1 cellular context compared by ENCODE assay signal in the genomic region with DNA sequence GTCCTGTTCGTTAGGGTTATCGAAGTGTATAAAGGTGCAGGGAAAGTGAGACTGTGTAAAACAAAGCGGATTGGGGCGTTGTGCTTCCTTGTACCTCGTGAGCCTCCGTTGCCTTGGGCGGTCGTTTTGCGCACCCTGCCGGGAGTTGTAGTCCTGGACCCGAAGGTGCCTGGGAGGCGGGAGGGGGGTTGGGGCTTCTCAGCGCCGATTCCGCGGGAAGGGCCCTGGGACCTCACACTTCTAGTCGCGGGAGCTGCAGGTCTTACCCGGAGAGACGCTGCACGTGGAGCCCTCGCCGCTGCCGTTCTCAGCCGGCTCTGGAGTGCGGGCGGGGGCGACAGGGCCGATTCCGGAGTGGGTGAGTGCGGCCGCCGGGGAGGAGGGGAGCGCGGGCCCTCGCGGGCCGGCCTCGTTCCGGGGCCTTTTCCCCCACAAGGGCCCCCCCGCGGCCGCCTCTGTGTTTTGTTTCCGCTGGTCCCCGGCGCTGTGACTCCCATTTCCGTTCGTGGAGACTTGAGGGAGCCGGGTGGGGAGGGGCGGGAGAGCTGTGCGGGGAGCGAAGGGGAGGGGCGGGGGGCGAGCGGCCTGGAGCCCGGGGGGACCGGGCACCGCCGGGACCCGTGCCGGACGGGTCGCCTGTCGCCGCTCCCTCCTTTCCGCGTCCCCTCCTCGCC.
A peak's percentile ranks its signal among the peaks of the same experiment; 100 is the strongest.
TF ChIP-seq lines count a peak whose summit lies in the region.

No MANE protein-coding gene starts in this region.

TF ChIP-seq in K562, 482 proteins besides CTCF, POLR2A, EP300 and RAD21 (continued from another document):
- TF ChIP-seq, protein P1, sequence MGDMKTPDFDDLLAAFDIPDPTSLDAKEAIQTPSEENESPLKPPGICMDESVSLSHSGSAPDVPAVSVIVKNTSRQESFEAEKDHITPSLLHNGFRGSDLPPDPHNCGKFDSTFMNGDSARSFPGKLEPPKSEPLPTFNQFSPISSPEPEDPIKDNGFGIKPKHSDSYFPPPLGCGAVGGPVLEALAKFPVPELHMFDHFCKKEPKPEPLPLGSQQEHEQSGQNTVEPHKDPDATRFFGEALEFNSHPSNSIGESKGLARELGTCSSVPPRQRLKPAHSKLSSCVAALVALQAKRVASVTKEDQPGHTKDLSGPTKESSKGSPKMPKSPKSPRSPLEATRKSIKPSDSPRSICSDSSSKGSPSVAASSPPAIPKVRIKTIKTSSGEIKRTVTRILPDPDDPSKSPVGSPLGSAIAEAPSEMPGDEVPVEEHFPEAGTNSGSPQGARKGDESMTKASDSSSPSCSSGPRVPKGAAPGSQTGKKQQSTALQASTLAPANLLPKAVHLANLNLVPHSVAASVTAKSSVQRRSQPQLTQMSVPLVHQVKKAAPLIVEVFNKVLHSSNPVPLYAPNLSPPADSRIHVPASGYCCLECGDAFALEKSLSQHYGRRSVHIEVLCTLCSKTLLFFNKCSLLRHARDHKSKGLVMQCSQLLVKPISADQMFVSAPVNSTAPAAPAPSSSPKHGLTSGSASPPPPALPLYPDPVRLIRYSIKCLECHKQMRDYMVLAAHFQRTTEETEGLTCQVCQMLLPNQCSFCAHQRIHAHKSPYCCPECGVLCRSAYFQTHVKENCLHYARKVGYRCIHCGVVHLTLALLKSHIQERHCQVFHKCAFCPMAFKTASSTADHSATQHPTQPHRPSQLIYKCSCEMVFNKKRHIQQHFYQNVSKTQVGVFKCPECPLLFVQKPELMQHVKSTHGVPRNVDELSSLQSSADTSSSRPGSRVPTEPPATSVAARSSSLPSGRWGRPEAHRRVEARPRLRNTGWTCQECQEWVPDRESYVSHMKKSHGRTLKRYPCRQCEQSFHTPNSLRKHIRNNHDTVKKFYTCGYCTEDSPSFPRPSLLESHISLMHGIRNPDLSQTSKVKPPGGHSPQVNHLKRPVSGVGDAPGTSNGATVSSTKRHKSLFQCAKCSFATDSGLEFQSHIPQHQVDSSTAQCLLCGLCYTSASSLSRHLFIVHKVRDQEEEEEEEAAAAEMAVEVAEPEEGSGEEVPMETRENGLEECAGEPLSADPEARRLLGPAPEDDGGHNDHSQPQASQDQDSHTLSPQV (IDR thresholded peaks at IDR 0.05), result peak; percentile 39; the same call in 1 of the 2 replicates
- TF ChIP-seq, protein P2, sequence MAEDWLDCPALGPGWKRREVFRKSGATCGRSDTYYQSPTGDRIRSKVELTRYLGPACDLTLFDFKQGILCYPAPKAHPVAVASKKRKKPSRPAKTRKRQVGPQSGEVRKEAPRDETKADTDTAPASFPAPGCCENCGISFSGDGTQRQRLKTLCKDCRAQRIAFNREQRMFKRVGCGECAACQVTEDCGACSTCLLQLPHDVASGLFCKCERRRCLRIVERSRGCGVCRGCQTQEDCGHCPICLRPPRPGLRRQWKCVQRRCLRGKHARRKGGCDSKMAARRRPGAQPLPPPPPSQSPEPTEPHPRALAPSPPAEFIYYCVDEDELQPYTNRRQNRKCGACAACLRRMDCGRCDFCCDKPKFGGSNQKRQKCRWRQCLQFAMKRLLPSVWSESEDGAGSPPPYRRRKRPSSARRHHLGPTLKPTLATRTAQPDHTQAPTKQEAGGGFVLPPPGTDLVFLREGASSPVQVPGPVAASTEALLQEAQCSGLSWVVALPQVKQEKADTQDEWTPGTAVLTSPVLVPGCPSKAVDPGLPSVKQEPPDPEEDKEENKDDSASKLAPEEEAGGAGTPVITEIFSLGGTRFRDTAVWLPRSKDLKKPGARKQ (CRISPR knock-in tag; IDR thresholded peaks at IDR 0.05), result no peak
- TF ChIP-seq, protein P3, sequence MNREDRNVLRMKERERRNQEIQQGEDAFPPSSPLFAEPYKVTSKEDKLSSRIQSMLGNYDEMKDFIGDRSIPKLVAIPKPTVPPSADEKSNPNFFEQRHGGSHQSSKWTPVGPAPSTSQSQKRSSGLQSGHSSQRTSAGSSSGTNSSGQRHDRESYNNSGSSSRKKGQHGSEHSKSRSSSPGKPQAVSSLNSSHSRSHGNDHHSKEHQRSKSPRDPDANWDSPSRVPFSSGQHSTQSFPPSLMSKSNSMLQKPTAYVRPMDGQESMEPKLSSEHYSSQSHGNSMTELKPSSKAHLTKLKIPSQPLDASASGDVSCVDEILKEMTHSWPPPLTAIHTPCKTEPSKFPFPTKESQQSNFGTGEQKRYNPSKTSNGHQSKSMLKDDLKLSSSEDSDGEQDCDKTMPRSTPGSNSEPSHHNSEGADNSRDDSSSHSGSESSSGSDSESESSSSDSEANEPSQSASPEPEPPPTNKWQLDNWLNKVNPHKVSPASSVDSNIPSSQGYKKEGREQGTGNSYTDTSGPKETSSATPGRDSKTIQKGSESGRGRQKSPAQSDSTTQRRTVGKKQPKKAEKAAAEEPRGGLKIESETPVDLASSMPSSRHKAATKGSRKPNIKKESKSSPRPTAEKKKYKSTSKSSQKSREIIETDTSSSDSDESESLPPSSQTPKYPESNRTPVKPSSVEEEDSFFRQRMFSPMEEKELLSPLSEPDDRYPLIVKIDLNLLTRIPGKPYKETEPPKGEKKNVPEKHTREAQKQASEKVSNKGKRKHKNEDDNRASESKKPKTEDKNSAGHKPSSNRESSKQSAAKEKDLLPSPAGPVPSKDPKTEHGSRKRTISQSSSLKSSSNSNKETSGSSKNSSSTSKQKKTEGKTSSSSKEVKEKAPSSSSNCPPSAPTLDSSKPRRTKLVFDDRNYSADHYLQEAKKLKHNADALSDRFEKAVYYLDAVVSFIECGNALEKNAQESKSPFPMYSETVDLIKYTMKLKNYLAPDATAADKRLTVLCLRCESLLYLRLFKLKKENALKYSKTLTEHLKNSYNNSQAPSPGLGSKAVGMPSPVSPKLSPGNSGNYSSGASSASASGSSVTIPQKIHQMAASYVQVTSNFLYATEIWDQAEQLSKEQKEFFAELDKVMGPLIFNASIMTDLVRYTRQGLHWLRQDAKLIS (CRISPR knock-in tag; IDR thresholded peaks at IDR 0.05), result 0 out of 2 replicates have a peak, but pooled peaks have one; percentile 65
